17 cellular contexts compared by ENCODE assay signal in genomic region chr7:46885167-46885566, GRCh38.
DNase-seq lines count a peak whose midpoint lies in the region; TF ChIP-seq lines count a peak whose summit lies in the region.
"Had no signal": no experiment of that assay in that cellular context is flagged by ENCODE, and none has a peak within 500 bp of the region (broad histone marks: within the 10 kb centered on the region; RNA-seq: fewer than 3 reads in every experiment).

No MANE protein-coding gene starts in this region.

- H3K4me1 ChIP-seq in BE2C = peaks cover 11% of the 10 kb centered on the region
- peaks cover 4% of the 10 kb centered on the region in 2 experiments for H3K4me1 ChIP-seq in trophoblast cell (ENCODE audit: control insufficient read depth in 1 of 2, insufficient read depth in 2 of 2, low read length in 2 of 2)

- H2BK5ac ChIP-seq in trophoblast cell (ENCODE audit: low read depth, low read length, poor library complexity) = no peak overlapping the region

- no peak overlapping the region for H3K9ac ChIP-seq in SU-DHL-6 (ENCODE audit: low read length)
- no peak overlapping the region for H3K9ac ChIP-seq in trophoblast cell (ENCODE audit: low read length)

- WGBS in trophoblast cell (ENCODE audit: extremely low coverage, insufficient coverage, insufficient read length) = no CpG with 5 or more reads among the region's 5 CpGs

- no peak overlapping the region for H4K91ac ChIP-seq in trophoblast cell (ENCODE audit: low read depth, low read length)

- H4K12ac ChIP-seq in trophoblast cell (ENCODE audit: low read depth, low read length) = no peak overlapping the region

- H3K79me1 ChIP-seq in trophoblast cell (ENCODE audit: low read length) = peaks cover 10% of the 10 kb centered on the region

- no peak overlapping the region for H4K8ac ChIP-seq in trophoblast cell (ENCODE audit: low read depth, low read length)

- H3K9me3 ChIP-seq in BE2C (no peaks in the 10 kb centered on the region), SU-DHL-6 (ENCODE audit: insufficient read depth, low read length) (no peaks in the 10 kb centered on the region), trophoblast cell (ENCODE audit: insufficient read depth, low read depth, low read length) (no peaks in the 10 kb centered on the region)

- H3K79me2 ChIP-seq in SU-DHL-6 (ENCODE audit: insufficient read depth, low read length) = no peaks in the 10 kb centered on the region
- no peaks in the 10 kb centered on the region for H3K79me2 ChIP-seq in trophoblast cell (ENCODE audit: control insufficient read depth, insufficient read depth, low read length, poor library complexity)

- no peak overlapping the region for H3K23ac ChIP-seq in trophoblast cell (ENCODE audit: low read length)

- TF ChIP-seq CTCF in BE2C (IDR thresholded peaks at IDR 0.05; ENCODE audit: low read depth, low read length) = no peak
- TF ChIP-seq CTCF in SU-DHL-6 (IDR thresholded peaks at IDR 0.05; ENCODE audit: insufficient read depth, low read length, poor library complexity, severe bottlenecking) = no peak

- H2AK5ac ChIP-seq in trophoblast cell (ENCODE audit: low read length) = peak overlapping the region; percentile 74

- H3K18ac ChIP-seq in trophoblast cell (ENCODE audit: low read length) = no peak overlapping the region

- H2AFZ ChIP-seq in SU-DHL-6 (ENCODE audit: low read depth, low read length, severe bottlenecking) (peak overlapping the region; percentile 13), trophoblast cell (ENCODE audit: insufficient read depth, low read length, poor library complexity) (no peak overlapping the region)

- no peaks in the 10 kb centered on the region for H4K20me1 ChIP-seq in SU-DHL-6 (ENCODE audit: low read depth, low read length)

- H3K9me2 ChIP-seq in SU-DHL-6 (replicated peaks; ENCODE audit: insufficient read depth, low read length) = no peaks in the 10 kb centered on the region

- no peak overlapping the region for H3K4ac ChIP-seq in trophoblast cell (ENCODE audit: low read depth, low read length)

- H3K14ac ChIP-seq in trophoblast cell (ENCODE audit: low read length) = no peak overlapping the region

- peak overlapping the region; percentile 21 for H3K4me3 ChIP-seq in BE2C (ENCODE audit: low read depth, low read length)
- no peak overlapping the region for H3K4me3 ChIP-seq in SU-DHL-6 (ENCODE audit: insufficient read depth, low read length, poor library complexity, severe bottlenecking)
- H3K4me3 ChIP-seq in trophoblast cell (ENCODE audit: low read depth, low read length) = no peak overlapping the region

- DNase-seq in BE2C (no peak), LoVo (ENCODE audit: low spot score) (peak; percentile 7), trophoblast cell (no peak), medulla oblongata (ENCODE audit: extremely low spot score) (no peak), H4 (ENCODE audit: low spot score) (no peak)
- DNase-seq in activated CD4-positive, alpha-beta T cell treated with anti-CD3 and anti-CD28 coated beads, Interleukin-2, amount 50 U/mL, for 4 hours = no peak
- no peak for DNase-seq in activated effector memory CD4-positive, alpha-beta T cell treated with Interleukin-2 at 50 U/mL for 16 hours
- DNase-seq: ACHN; C1 segment of cervical spinal cord; CD4-positive, alpha-beta memory T cell; DMS153; DMS79 treated with DMSO at 0.1 percent for 48 hours; EL; GDM1; HCEC 1CT had no signal

- H3K27me3 ChIP-seq in BE2C = no peaks in the 10 kb centered on the region
- no peaks in the 10 kb centered on the region for H3K27me3 ChIP-seq in SU-DHL-6 (ENCODE audit: low read length)
- no peaks in the 10 kb centered on the region for H3K27me3 ChIP-seq in trophoblast cell (ENCODE audit: insufficient read depth, low read length)

- no peaks in the 10 kb centered on the region for H3K36me3 ChIP-seq in BE2C
- no peaks in the 10 kb centered on the region for H3K36me3 ChIP-seq in SU-DHL-6 (ENCODE audit: low read length)
- H3K36me3 ChIP-seq in trophoblast cell (ENCODE audit: control insufficient read depth in 1 of 2, insufficient read depth in 2 of 2, low read length in 2 of 2) = no peaks in the 10 kb centered on the region

- H3F3A ChIP-seq in SU-DHL-6 (ENCODE audit: insufficient read depth) = no peaks in the 10 kb centered on the region

- H2BK12ac ChIP-seq in trophoblast cell (ENCODE audit: low read length) = no peak overlapping the region

- H3K27ac ChIP-seq in SU-DHL-6 (ENCODE audit: low read depth, low read length) (no peak overlapping the region), trophoblast cell (ENCODE audit: low read depth, low read length) (no peak overlapping the region)
- H3K27ac ChIP-seq: HL-60 had no signal

- no peak overlapping the region for H2BK120ac ChIP-seq in trophoblast cell (ENCODE audit: insufficient read depth, low read length, poor library complexity)

- H3K4me2 ChIP-seq in SU-DHL-6 (ENCODE audit: low read depth, low read length, poor library complexity, severe bottlenecking) (no peak overlapping the region), trophoblast cell (ENCODE audit: low read length) (no peak overlapping the region)
